In the genomic region with DNA sequence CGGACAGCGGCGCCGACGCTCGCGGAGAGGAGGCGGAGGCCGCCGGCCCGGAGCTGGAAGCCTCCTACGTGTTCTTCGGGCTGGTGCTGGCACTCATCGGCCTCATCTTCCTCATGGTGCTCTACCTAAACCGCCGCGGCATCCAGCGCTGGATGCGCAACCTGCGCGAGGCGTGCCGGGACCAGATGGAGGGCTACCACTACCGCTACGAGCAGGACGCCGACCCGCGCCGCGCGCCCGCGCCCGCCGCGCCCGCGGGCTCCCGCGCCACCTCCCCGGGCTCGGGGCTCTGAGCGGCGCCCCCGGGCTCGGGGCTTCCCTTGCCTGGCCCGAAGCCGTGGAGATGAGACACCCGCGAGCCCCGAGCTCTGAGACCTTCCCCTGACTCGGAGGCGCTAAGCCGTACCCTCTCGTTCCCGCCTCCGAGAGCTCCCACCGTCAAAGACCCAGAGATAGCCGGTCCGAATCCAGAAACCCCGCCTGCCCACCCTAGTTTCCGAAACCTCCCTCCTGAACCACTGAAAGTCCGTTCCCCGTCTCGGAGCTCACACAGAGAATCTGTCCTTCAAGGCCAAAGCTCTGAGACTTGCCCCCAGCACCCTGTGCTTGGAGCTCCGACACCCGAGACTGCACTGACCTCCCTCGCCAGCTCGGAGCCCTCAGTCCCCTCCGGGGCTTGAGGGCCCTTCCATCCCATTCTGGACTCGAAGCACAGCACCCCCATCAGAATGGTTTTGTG, we compare ENCODE assay signal across 8 cellular contexts. TPM values are rescaled to one million over a fixed set of nuclear protein-coding genes. Genes with fewer than 3 reads are reported as not detected.
DNase-seq lines count a peak whose midpoint lies in the region; FAIRE-seq and TF ChIP-seq lines count a peak whose summit lies in the region.

No MANE protein-coding gene starts in this region.

- peaks cover 3% of the 10 kb centered on the region for H3K4me1 ChIP-seq in astrocyte (ENCODE audit: insufficient read depth, low read length)

- H3K9me3 ChIP-seq in astrocyte (ENCODE audit: insufficient read depth, low read depth, low read length) = no peaks in the 10 kb centered on the region

- H4K20me1 ChIP-seq in astrocyte (ENCODE audit: insufficient read depth, low read length) = no peaks in the 10 kb centered on the region

- DNase-seq in AG04449 (ENCODE audit: low read depth, low spot score) (no peak), HFF-Myc (ENCODE audit: extremely low read depth, low read depth) (no peak), astrocyte (ENCODE audit: low read depth) (no peak), mesothelial cell of epicardium (ENCODE audit: low spot score in 2 of 2, unreplicated experiment in 2 of 2) (peak in 1 of 2 experiments; percentile 16), COLO829 (ENCODE audit: low spot score) (no peak), T1000 (lab: John Stamatoyannopoulos, UW) (no peak), SK-N-DZ (ENCODE audit: low spot score) (no peak)
- DNase-seq in stimulated activated CD4-positive, alpha-beta T cell treated with anti-CD3 and anti-CD28 coated beads, Interleukin-2, amount 100 ng/mL, for 48 hours = no peak

- TF ChIP-seq CTCF in AG04449 (IDR thresholded peaks at IDR 0.05; ENCODE audit: insufficient read depth, low read length, missing control alignments) = no peak
- TF ChIP-seq CTCF in HFF-Myc (IDR thresholded peaks at IDR 0.05; ENCODE audit: low read depth, low read length, missing control alignments) = no peak
- no peak for TF ChIP-seq CTCF in astrocyte (IDR thresholded peaks at IDR 0.05; ENCODE audit: insufficient read depth, low read depth, low read length)
- TF ChIP-seq CTCF in mesothelial cell of epicardium (IDR thresholded peaks at IDR 0.05; ENCODE audit: unreplicated experiment) = peak; percentile 3

- H3K4me3 Mint-ChIP-seq in astrocyte (ENCODE audit: unreplicated experiment) (peak overlapping the region; percentile 79), mesothelial cell of epicardium (peak overlapping the region; percentile 60)

- H3K27me3 ChIP-seq in astrocyte (ENCODE audit: insufficient read depth, low read length) = peaks cover 60% of the 10 kb centered on the region

- no peaks in the 10 kb centered on the region for H3K9me3 Mint-ChIP-seq in astrocyte (ENCODE audit: unreplicated experiment)
- no peaks in the 10 kb centered on the region for H3K9me3 Mint-ChIP-seq in mesothelial cell of epicardium

- peak overlapping the region; percentile 62 for H3K4me3 ChIP-seq in AG04449 (ENCODE audit: low read depth, low read length)
- H3K4me3 ChIP-seq in HFF-Myc (replicated peaks; ENCODE audit: low read depth, low read length) = peak overlapping the region; percentile 13; the same call in 1 of the 2 replicates
- peak overlapping the region; percentile 53 for H3K4me3 ChIP-seq in astrocyte (ENCODE audit: insufficient read depth, low read depth, low read length)

- peak overlapping the region; percentile 14 for H3K9ac ChIP-seq in astrocyte (ENCODE audit: low read length)

- H3K27ac ChIP-seq in astrocyte (ENCODE audit: low read depth, low read length) = no peak overlapping the region

- no peaks in the 10 kb centered on the region for H3K79me2 ChIP-seq in astrocyte (ENCODE audit: insufficient read depth, low read length)

- no peak for FAIRE-seq in astrocyte (lab: Jason Lieb, UNC)

- CTCF ChIA-PET in AG04449 (lab: Yijun Ruan, JAX) = interaction anchor here (0.6 to 17.3 kb wide), 60 partner anchors 7 to 749 kb away, joined by 3 to 501 read pairs (median 4); a partner anchor contains a TSS

- H3K4me2 ChIP-seq in astrocyte (ENCODE audit: low read length) = peak overlapping the region; percentile 89

- POLR2A ChIA-PET in AG04449 (lab: Yijun Ruan, JAX) = interaction anchor here (1.5 kb wide), 1 partner anchor 99 kb away, joined by 3 read pairs; no protein-coding TSS in a partner anchor

- H3K27ac Mint-ChIP-seq in astrocyte (ENCODE audit: unreplicated experiment) (no peak overlapping the region), mesothelial cell of epicardium (no peak overlapping the region)

- H3K36me3 ChIP-seq in astrocyte (ENCODE audit: insufficient read depth, low read length) = no peaks in the 10 kb centered on the region

- H3K27me3 Mint-ChIP-seq in astrocyte (ENCODE audit: low read depth, unreplicated experiment) = peaks cover 69% of the 10 kb centered on the region
- H3K27me3 Mint-ChIP-seq in mesothelial cell of epicardium (ENCODE audit: low read depth) = peaks cover 83% of the 10 kb centered on the region

- H3K36me3 Mint-ChIP-seq in astrocyte (ENCODE audit: low read depth, unreplicated experiment) = no peaks in the 10 kb centered on the region
- no peaks in the 10 kb centered on the region for H3K36me3 Mint-ChIP-seq in mesothelial cell of epicardium

- peak overlapping the region; percentile 83 for H2AFZ ChIP-seq in astrocyte (ENCODE audit: low read depth, low read length)

- H3K4me1 Mint-ChIP-seq in astrocyte (ENCODE audit: low read depth, unreplicated experiment) (no peaks in the 10 kb centered on the region), mesothelial cell of epicardium (peaks cover 6% of the 10 kb centered on the region)

RNA-seq across cellular contexts. Expression of a gene that starts 1.5 kb away (rescaled TPM):
- total RNA-seq in astrocyte (0.20 and 0.41 TPM in 2 replicates), mesothelial cell of epicardium (0.07 to 0.11 TPM (median 0.11 TPM) in 3 replicates)
- 0.06 and 0.16 TPM in 2 replicates for polyA plus RNA-seq in SK-N-DZ (2014; cell fraction: cytosol; rRNA removed)
- 0.24 TPM in 1 of 2 replicates, not detected in the other for polyA plus RNA-seq in SK-N-DZ (2014; cell fraction: nucleus; rRNA removed)
